In the genomic region with DNA sequence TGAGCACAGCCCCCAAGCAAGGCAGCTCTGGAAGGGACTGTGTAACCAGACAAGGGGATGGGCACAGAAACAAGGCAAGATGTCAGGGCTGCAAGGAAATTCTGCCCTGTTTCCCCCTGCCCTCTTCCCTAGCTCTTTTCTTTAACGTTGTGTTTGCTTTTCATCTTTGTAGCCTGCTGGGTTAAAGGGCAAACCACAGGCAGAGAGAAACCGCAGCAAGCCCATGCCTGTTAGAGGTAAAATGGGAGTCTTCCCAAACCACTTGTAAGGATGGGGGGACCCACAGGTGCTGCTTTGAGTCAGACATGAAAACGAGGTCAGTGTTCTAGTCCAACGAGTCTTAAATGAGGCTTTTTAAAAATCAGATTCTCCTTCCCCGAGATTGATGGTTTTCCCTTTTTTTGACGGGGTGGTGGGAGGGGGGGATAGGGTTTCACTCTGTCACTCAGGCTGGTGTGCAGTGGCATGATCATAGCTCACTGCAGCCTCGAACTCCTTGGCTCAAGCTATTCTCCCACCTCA, we compare ENCODE assay signal across 1 cellular context.
TF ChIP-seq lines count a peak whose summit lies in the region.

No MANE protein-coding gene starts in this region.

TF ChIP-seq in HEK293, 187 proteins besides CTCF, POLR2A, EP300 and RAD21 (continued from another document and continues in another):
- TF ChIP-seq, protein P1, sequence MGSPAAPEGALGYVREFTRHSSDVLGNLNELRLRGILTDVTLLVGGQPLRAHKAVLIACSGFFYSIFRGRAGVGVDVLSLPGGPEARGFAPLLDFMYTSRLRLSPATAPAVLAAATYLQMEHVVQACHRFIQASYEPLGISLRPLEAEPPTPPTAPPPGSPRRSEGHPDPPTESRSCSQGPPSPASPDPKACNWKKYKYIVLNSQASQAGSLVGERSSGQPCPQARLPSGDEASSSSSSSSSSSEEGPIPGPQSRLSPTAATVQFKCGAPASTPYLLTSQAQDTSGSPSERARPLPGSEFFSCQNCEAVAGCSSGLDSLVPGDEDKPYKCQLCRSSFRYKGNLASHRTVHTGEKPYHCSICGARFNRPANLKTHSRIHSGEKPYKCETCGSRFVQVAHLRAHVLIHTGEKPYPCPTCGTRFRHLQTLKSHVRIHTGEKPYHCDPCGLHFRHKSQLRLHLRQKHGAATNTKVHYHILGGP (tag by site-specific recombination; IDR thresholded peaks at IDR 0.05) = no peak
- TF ChIP-seq, protein P2, sequence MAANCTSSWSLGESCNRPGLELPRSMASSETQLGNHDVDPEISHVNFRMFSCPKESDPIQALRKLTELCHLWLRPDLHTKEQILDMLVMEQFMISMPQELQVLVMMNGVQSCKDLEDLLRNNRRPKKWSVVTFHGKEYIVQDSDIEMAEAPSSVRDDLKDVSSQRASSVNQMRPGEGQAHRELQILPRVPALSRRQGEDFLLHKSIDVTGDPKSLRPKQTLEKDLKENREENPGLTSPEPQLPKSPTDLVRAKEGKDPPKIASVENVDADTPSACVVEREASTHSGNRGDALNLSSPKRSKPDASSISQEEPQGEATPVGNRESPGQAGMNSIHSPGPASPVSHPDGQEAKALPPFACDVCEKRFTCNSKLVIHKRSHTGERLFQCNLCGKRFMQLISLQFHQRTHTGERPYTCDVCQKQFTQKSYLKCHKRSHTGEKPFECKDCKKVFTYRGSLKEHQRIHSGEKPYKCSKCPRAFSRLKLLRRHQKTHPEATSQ (tag by site-specific recombination; IDR thresholded peaks at IDR 0.05) = no peak
- TF ChIP-seq, protein P3, sequence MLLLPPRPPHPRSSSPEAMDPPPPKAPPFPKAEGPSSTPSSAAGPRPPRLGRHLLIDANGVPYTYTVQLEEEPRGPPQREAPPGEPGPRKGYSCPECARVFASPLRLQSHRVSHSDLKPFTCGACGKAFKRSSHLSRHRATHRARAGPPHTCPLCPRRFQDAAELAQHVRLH (tag by site-specific recombination; IDR thresholded peaks at IDR 0.05) = no peak
- TF ChIP-seq, protein P4, sequence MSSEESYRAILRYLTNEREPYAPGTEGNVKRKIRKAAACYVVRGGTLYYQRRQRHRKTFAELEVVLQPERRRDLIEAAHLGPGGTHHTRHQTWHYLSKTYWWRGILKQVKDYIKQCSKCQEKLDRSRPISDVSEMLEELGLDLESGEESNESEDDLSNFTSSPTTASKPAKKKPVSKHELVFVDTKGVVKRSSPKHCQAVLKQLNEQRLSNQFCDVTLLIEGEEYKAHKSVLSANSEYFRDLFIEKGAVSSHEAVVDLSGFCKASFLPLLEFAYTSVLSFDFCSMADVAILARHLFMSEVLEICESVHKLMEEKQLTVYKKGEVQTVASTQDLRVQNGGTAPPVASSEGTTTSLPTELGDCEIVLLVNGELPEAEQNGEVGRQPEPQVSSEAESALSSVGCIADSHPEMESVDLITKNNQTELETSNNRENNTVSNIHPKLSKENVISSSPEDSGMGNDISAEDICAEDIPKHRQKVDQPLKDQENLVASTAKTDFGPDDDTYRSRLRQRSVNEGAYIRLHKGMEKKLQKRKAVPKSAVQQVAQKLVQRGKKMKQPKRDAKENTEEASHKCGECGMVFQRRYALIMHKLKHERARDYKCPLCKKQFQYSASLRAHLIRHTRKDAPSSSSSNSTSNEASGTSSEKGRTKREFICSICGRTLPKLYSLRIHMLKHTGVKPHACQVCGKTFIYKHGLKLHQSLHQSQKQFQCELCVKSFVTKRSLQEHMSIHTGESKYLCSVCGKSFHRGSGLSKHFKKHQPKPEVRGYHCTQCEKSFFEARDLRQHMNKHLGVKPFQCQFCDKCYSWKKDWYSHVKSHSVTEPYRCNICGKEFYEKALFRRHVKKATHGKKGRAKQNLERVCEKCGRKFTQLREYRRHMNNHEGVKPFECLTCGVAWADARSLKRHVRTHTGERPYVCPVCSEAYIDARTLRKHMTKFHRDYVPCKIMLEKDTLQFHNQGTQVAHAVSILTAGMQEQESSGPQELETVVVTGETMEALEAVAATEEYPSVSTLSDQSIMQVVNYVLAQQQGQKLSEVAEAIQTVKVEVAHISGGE (tag by site-specific recombination; conservative IDR thresholded peaks at IDR 0.05; ENCODE audit: low read depth) = no peak
- TF ChIP-seq, protein P5, sequence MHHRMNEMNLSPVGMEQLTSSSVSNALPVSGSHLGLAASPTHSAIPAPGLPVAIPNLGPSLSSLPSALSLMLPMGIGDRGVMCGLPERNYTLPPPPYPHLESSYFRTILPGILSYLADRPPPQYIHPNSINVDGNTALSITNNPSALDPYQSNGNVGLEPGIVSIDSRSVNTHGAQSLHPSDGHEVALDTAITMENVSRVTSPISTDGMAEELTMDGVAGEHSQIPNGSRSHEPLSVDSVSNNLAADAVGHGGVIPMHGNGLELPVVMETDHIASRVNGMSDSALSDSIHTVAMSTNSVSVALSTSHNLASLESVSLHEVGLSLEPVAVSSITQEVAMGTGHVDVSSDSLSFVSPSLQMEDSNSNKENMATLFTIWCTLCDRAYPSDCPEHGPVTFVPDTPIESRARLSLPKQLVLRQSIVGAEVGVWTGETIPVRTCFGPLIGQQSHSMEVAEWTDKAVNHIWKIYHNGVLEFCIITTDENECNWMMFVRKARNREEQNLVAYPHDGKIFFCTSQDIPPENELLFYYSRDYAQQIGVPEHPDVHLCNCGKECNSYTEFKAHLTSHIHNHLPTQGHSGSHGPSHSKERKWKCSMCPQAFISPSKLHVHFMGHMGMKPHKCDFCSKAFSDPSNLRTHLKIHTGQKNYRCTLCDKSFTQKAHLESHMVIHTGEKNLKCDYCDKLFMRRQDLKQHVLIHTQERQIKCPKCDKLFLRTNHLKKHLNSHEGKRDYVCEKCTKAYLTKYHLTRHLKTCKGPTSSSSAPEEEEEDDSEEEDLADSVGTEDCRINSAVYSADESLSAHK (tag by site-specific recombination; IDR thresholded peaks at IDR 0.05) = peak; percentile 69
- TF ChIP-seq ZNF596 (tag by site-specific recombination; IDR thresholded peaks at IDR 0.05) = peak; percentile 70
- TF ChIP-seq, protein P6, sequence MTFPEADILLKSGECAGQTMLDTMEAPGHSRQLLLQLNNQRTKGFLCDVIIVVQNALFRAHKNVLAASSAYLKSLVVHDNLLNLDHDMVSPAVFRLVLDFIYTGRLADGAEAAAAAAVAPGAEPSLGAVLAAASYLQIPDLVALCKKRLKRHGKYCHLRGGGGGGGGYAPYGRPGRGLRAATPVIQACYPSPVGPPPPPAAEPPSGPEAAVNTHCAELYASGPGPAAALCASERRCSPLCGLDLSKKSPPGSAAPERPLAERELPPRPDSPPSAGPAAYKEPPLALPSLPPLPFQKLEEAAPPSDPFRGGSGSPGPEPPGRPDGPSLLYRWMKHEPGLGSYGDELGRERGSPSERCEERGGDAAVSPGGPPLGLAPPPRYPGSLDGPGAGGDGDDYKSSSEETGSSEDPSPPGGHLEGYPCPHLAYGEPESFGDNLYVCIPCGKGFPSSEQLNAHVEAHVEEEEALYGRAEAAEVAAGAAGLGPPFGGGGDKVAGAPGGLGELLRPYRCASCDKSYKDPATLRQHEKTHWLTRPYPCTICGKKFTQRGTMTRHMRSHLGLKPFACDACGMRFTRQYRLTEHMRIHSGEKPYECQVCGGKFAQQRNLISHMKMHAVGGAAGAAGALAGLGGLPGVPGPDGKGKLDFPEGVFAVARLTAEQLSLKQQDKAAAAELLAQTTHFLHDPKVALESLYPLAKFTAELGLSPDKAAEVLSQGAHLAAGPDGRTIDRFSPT (tag by site-specific recombination; IDR thresholded peaks at IDR 0.05) = no peak
- TF ChIP-seq SETDB1 (IDR thresholded peaks at IDR 0.05; ENCODE audit: insufficient read length, low read length) = no peak
- peak; percentile 88 for TF ChIP-seq GFI1B (tag by site-specific recombination; IDR thresholded peaks at IDR 0.05)
- TF ChIP-seq, protein P7, sequence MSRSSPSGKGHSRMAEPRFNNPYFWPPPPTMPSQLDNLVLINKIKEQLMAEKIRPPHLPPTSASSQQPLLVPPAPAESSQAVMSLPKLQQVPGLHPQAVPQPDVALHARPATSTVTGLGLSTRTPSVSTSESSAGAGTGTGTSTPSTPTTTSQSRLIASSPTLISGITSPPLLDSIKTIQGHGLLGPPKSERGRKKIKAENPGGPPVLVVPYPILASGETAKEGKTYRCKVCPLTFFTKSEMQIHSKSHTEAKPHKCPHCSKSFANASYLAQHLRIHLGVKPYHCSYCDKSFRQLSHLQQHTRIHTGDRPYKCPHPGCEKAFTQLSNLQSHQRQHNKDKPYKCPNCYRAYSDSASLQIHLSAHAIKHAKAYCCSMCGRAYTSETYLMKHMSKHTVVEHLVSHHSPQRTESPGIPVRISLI (tag by site-specific recombination; IDR thresholded peaks at IDR 0.05) = no peak
- no peak for TF ChIP-seq ZNF791 (tag by site-specific recombination; IDR thresholded peaks at IDR 0.05)
- TF ChIP-seq ZNF24 (tag by site-specific recombination; IDR thresholded peaks at IDR 0.05) = no peak
- no peak for TF ChIP-seq ZNF114 (tag by site-specific recombination; IDR thresholded peaks at IDR 0.05)
- TF ChIP-seq ZNF623 (tag by site-specific recombination; IDR thresholded peaks at IDR 0.05) = no peak
- no peak for TF ChIP-seq ZNF701 (tag by site-specific recombination; IDR thresholded peaks at IDR 0.05)
- TF ChIP-seq ZNF112 (tag by site-specific recombination; IDR thresholded peaks at IDR 0.05) = no peak
- TF ChIP-seq HOXA7 (CRISPR knock-in tag; IDR thresholded peaks at IDR 0.05; ENCODE audit: borderline replicate concordance) = no peak
- no peak for TF ChIP-seq ZNF529 (tag by site-specific recombination; IDR thresholded peaks at IDR 0.05; ENCODE audit: insufficient replicate concordance)
- no peak for TF ChIP-seq MYNN (tag by site-specific recombination; IDR thresholded peaks at IDR 0.05; ENCODE audit: borderline replicate concordance)
- TF ChIP-seq ZNF311 (tag by site-specific recombination; IDR thresholded peaks at IDR 0.05; ENCODE audit: borderline replicate concordance) = no peak
- TF ChIP-seq, protein P8, sequence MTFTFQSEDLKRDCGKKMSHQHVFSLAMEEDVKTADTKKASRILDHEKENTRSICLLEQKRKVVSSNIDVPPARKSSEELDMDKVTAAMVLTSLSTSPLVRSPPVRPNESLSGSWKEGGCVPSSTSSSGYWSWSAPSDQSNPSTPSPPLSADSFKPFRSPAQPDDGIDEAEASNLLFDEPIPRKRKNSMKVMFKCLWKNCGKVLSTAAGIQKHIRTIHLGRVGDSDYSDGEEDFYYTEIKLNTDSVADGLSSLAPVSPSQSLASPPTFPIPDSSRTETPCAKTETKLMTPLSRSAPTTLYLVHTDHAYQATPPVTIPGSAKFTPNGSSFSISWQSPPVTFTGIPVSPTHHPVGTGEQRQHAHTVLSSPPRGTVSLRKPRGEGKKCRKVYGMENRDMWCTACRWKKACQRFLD (tag by site-specific recombination; IDR thresholded peaks at IDR 0.05) = no peak
- TF ChIP-seq ZNF416 (tag by site-specific recombination; IDR thresholded peaks at IDR 0.05) = no peak
- TF ChIP-seq, protein P9, sequence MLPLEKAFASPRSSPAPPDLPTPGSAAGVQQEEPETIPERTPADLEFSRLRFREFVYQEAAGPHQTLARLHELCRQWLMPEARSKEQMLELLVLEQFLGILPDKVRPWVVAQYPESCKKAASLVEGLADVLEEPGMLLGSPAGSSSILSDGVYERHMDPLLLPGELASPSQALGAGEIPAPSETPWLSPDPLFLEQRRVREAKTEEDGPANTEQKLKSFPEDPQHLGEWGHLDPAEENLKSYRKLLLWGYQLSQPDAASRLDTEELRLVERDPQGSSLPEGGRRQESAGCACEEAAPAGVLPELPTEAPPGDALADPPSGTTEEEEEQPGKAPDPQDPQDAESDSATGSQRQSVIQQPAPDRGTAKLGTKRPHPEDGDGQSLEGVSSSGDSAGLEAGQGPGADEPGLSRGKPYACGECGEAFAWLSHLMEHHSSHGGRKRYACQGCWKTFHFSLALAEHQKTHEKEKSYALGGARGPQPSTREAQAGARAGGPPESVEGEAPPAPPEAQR (tag by site-specific recombination; IDR thresholded peaks at IDR 0.05) = no peak
- TF ChIP-seq ZNF391 (tag by site-specific recombination; IDR thresholded peaks at IDR 0.05; ENCODE audit: borderline replicate concordance, low read depth) = no peak
- TF ChIP-seq ZNF354C (tag by site-specific recombination; IDR thresholded peaks at IDR 0.05; ENCODE audit: borderline replicate concordance, low read depth) = no peak
- TF ChIP-seq ZBTB8A (tag by site-specific recombination; IDR thresholded peaks at IDR 0.05) = peak; percentile 73
- no peak for TF ChIP-seq ZNF629 (tag by site-specific recombination; IDR thresholded peaks at IDR 0.05)
- TF ChIP-seq, protein P10, sequence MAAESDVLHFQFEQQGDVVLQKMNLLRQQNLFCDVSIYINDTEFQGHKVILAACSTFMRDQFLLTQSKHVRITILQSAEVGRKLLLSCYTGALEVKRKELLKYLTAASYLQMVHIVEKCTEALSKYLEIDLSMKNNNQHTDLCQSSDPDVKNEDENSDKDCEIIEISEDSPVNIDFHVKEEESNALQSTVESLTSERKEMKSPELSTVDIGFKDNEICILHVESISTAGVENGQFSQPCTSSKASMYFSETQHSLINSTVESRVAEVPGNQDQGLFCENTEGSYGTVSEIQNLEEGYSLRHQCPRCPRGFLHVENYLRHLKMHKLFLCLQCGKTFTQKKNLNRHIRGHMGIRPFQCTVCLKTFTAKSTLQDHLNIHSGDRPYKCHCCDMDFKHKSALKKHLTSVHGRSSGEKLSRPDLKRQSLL (tag by site-specific recombination; IDR thresholded peaks at IDR 0.05) = no peak
- TF ChIP-seq TCF7L2 (IDR thresholded peaks at IDR 0.05; ENCODE audit: borderline replicate concordance, low read depth, low read length) = peak; percentile 38; the same call in 1 of the 2 replicates
- no peak for TF ChIP-seq ZNF658 (tag by site-specific recombination; IDR thresholded peaks at IDR 0.05)
- peak; percentile 70; the same call in 1 of the 2 replicates for TF ChIP-seq TRIM28 (IDR thresholded peaks at IDR 0.05; ENCODE audit: borderline replicate concordance, low read length)
- TF ChIP-seq ZNF324 (tag by site-specific recombination; IDR thresholded peaks at IDR 0.05) = no peak
- no peak for TF ChIP-seq ZNF184 (tag by site-specific recombination; IDR thresholded peaks at IDR 0.05)
- TF ChIP-seq, protein P11, sequence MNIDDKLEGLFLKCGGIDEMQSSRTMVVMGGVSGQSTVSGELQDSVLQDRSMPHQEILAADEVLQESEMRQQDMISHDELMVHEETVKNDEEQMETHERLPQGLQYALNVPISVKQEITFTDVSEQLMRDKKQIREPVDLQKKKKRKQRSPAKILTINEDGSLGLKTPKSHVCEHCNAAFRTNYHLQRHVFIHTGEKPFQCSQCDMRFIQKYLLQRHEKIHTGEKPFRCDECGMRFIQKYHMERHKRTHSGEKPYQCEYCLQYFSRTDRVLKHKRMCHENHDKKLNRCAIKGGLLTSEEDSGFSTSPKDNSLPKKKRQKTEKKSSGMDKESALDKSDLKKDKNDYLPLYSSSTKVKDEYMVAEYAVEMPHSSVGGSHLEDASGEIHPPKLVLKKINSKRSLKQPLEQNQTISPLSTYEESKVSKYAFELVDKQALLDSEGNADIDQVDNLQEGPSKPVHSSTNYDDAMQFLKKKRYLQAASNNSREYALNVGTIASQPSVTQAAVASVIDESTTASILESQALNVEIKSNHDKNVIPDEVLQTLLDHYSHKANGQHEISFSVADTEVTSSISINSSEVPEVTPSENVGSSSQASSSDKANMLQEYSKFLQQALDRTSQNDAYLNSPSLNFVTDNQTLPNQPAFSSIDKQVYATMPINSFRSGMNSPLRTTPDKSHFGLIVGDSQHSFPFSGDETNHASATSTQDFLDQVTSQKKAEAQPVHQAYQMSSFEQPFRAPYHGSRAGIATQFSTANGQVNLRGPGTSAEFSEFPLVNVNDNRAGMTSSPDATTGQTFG (tag by site-specific recombination; IDR thresholded peaks at IDR 0.05; ENCODE audit: borderline replicate concordance) = no peak
- TF ChIP-seq ZBTB20 (tag by site-specific recombination; IDR thresholded peaks at IDR 0.05) = no peak
- TF ChIP-seq ZNF830 (tag by site-specific recombination; IDR thresholded peaks at IDR 0.05; ENCODE audit: low read depth) = no peak
